ENCODE assay signal across 8 cellular contexts in genomic region chr5:168734657-168735344, GRCh38.
DNase-seq lines count a peak whose midpoint lies in the region; ATAC-seq and TF ChIP-seq lines count a peak whose summit lies in the region.

No MANE protein-coding gene starts in this region.

- no peaks in the 10 kb centered on the region for H4K20me1 ChIP-seq in SK-N-SH (ENCODE audit: insufficient read depth)
- H4K20me1 ChIP-seq in fibroblast of lung (ENCODE audit: control insufficient read depth, extremely low read depth, insufficient read depth, low read length): no peaks in the 10 kb centered on the region

- in situ Hi-C loops in KBM-7 (cut with MboI; ENCODE audit: low pct_unique_long_range_greater_than_20kb, low sequenced_read_pairs): no loop called here

- no peak overlapping the region for H2AFZ ChIP-seq in SK-N-SH (ENCODE audit: low read depth)
- no peak overlapping the region for H2AFZ ChIP-seq in fibroblast of lung (ENCODE audit: low read length)

- 83% methylated on average over 4 of the region's 7 CpGs for WGBS in SK-N-SH (ENCODE audit: low lambda C conversion rate)

- no peak for TF ChIP-seq CTCF in SK-N-SH (IDR thresholded peaks at IDR 0.05)
- TF ChIP-seq CTCF in fibroblast of lung (conservative IDR thresholded peaks at IDR 0.05 in 1 of 2, IDR thresholded peaks at IDR 0.05 in 1 of 2; ENCODE audit: low read depth in 1 of 2, low read length in 2 of 2): no peak
- TF ChIP-seq CTCF in A673 (conservative IDR thresholded peaks at IDR 0.05; ENCODE audit: low read depth, low read length): no peak

- H3K9me2 ChIP-seq in SK-N-SH: no peaks in the 10 kb centered on the region

- H3K9me3 ChIP-seq in SK-N-SH: no peaks in the 10 kb centered on the region
- no peaks in the 10 kb centered on the region for H3K9me3 ChIP-seq in fibroblast of lung (ENCODE audit: control insufficient read depth, insufficient read depth, low read depth, low read length)
- H3K9me3 ChIP-seq in subcutaneous abdominal adipose tissue (ENCODE audit: control insufficient read depth in 5 of 5, low read length in 5 of 5): no peaks in the 10 kb centered on the region
- no peaks in the 10 kb centered on the region for H3K9me3 ChIP-seq in A673 (ENCODE audit: low read depth, low read length, poor library complexity, severe bottlenecking)

- DNase-seq in SK-N-SH (no peak), fibroblast of lung (ENCODE audit: low read depth in 2 of 2) (peak; percentile 12 to 20), KBM-7 (no peak), A673 (ENCODE audit: low spot score) (no peak), dermis blood vessel endothelial cell (no peak)

- POLR2A ChIA-PET in SK-N-SH (lab: Yijun Ruan, JAX) (interaction anchor here (0.7 to 1.3 kb wide), 2 partner anchors 8 to 85 kb away, joined by 3 read pairs; no protein-coding TSS in a partner anchor), A673 (lab: Charles Lee; ENCODE audit: low non-redundant PET) (no interaction called here)

- no peaks in the 10 kb centered on the region for H3K27me3 ChIP-seq in SK-N-SH (ENCODE audit: insufficient read depth)
- no peaks in the 10 kb centered on the region for H3K27me3 ChIP-seq in fibroblast of lung (ENCODE audit: control insufficient read depth, insufficient read depth, low read length)
- H3K27me3 ChIP-seq in subcutaneous abdominal adipose tissue (ENCODE audit: control insufficient read depth in 5 of 5, insufficient read depth in 4 of 5, low read length in 5 of 5): no peaks in the 10 kb centered on the region
- peaks cover 49% of the 10 kb centered on the region for H3K27me3 ChIP-seq in A673 (replicated peaks; ENCODE audit: insufficient read depth, low read depth, low read length, poor library complexity)

- H3K27ac ChIP-seq in SK-N-SH (ENCODE audit: low read depth in 2 of 2, low read length in 1 of 2): peak overlapping the region in 1 of 2 experiments; percentile 48; a peak in 2 of 4 replicates
- no peak overlapping the region for H3K27ac ChIP-seq in fibroblast of lung (ENCODE audit: insufficient read depth, low read length)
- H3K27ac ChIP-seq in subcutaneous abdominal adipose tissue (ENCODE audit: low read depth, low read length): peak overlapping the region; percentile 60
- H3K27ac ChIP-seq in A673 (ENCODE audit: low read depth, low read length, poor library complexity, severe bottlenecking): no peak overlapping the region

- ATAC-seq in SK-N-SH treated with all-trans-retinoic acid at 6 μM for 48 hours (no peak; the same call in 1 of the 3 replicates), HG03108 (IDR thresholded peaks at IDR 0.05; ENCODE audit: unreplicated experiment) (peak; percentile 67)

- intact Hi-C loops in A673 (cut with micrococcal nuclease; ENCODE audit: unreplicated experiment): no loop called here

- no peaks in the 10 kb centered on the region for H3F3A ChIP-seq in SK-N-SH (replicated peaks; ENCODE audit: insufficient read depth)

- H3K9ac ChIP-seq in SK-N-SH (no peak overlapping the region), fibroblast of lung (ENCODE audit: insufficient read depth, low read length) (no peak overlapping the region), subcutaneous abdominal adipose tissue (ENCODE audit: low read length in 5 of 5) (no peak overlapping the region)

- TF ChIP-seq EP300 in SK-N-SH (IDR thresholded peaks at IDR 0.05; ENCODE audit: borderline replicate concordance in 1 of 2, low read depth in 1 of 2, low read length in 1 of 2): no peak

- H3K4me1 ChIP-seq in SK-N-SH (ENCODE audit: control insufficient read depth in 1 of 2, insufficient read depth in 2 of 2, low read depth in 1 of 2, low read length in 1 of 2) (peaks cover 0 to 11% of the 10 kb centered on the region in 2 experiments; a peak in 1 of 4 replicates), fibroblast of lung (ENCODE audit: control insufficient read depth, extremely low read depth, insufficient read depth, low read length) (no peaks in the 10 kb centered on the region), subcutaneous abdominal adipose tissue (ENCODE audit: control insufficient read depth in 5 of 5, insufficient read depth in 5 of 5, low read length in 5 of 5) (peaks cover 4 to 28% (median 24%) of the 10 kb centered on the region in 5 donors), A673 (ENCODE audit: insufficient read depth, low read length, poor library complexity, severe bottlenecking) (no peaks in the 10 kb centered on the region)

- H3K4me2 ChIP-seq in SK-N-SH (no peak overlapping the region), fibroblast of lung (ENCODE audit: extremely low read depth, insufficient read depth, low read length) (no peak overlapping the region)

- H3K36me3 ChIP-seq in SK-N-SH (replicated peaks in 1 of 2; ENCODE audit: control insufficient read depth in 1 of 2, insufficient read depth in 2 of 2, low read length in 1 of 2) (peaks cover 8 to 55% of the 10 kb centered on the region in 2 experiments), fibroblast of lung (ENCODE audit: control insufficient read depth, insufficient read depth, low read length) (no peaks in the 10 kb centered on the region), subcutaneous abdominal adipose tissue (ENCODE audit: control insufficient read depth in 5 of 5, insufficient read depth in 5 of 5, low read length in 5 of 5) (no peaks in the 10 kb centered on the region), A673 (ENCODE audit: insufficient read depth, low read length, poor library complexity, severe bottlenecking) (no peaks in the 10 kb centered on the region)

- CTCF ChIA-PET in SK-N-SH (lab: Yijun Ruan, JAX): interaction anchor here (1.0 to 1.6 kb wide), 3 partner anchors 9 to 28 kb away, joined by 3 to 4 read pairs (median 3); no protein-coding TSS in a partner anchor
- CTCF ChIA-PET in A673 (lab: Charles Lee): no interaction called here

- TF ChIP-seq RAD21 in SK-N-SH (IDR thresholded peaks at IDR 0.05; ENCODE audit: low read length): no peak

- H3K79me2 ChIP-seq in SK-N-SH (ENCODE audit: insufficient read depth) (no peaks in the 10 kb centered on the region), fibroblast of lung (ENCODE audit: control insufficient read depth, insufficient read depth, low read length) (no peaks in the 10 kb centered on the region)

- H3K4me3 ChIP-seq in SK-N-SH (ENCODE audit: low read depth in 2 of 2, low read length in 1 of 2) (no peak overlapping the region), fibroblast of lung (replicated peaks in 1 of 4; ENCODE audit: control extremely low read depth in 1 of 4, insufficient read depth in 1 of 4, low read depth in 3 of 4, low read length in 4 of 4) (no peak overlapping the region), subcutaneous abdominal adipose tissue (ENCODE audit: low read depth in 1 of 5, low read length in 5 of 5) (no peak overlapping the region), A673 (ENCODE audit: low read depth, low read length, poor library complexity, severe bottlenecking) (no peak overlapping the region)

- no TSS peak for BruUV-seq in A673 (replicated peaks; lab: Mats Ljungman, UMichigan)

TF ChIP-seq in SK-N-SH, 30 proteins besides CTCF, POLR2A, EP300 and RAD21:
- TF ChIP-seq RFX5 (IDR thresholded peaks at IDR 0.05; ENCODE audit: low read length): peak; percentile 86
- TF ChIP-seq, protein P1, sequence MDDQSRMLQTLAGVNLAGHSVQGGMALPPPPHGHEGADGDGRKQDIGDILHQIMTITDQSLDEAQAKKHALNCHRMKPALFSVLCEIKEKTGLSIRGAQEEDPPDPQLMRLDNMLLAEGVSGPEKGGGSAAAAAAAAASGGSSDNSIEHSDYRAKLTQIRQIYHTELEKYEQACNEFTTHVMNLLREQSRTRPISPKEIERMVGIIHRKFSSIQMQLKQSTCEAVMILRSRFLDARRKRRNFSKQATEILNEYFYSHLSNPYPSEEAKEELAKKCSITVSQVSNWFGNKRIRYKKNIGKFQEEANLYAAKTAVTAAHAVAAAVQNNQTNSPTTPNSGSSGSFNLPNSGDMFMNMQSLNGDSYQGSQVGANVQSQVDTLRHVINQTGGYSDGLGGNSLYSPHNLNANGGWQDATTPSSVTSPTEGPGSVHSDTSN (IDR thresholded peaks at IDR 0.05): no peak

TF ChIP-seq in SK-N-SH treated with all-trans-retinoic acid at 6 μM for 48 hours, 23 proteins besides CTCF, POLR2A, EP300 and RAD21:
- TF ChIP-seq ISL1 (CRISPR knock-in tag; IDR thresholded peaks at IDR 0.05): no peak
- no peak for TF ChIP-seq ZC3H10 (CRISPR knock-in tag; IDR thresholded peaks at IDR 0.05)
- TF ChIP-seq, protein P2, sequence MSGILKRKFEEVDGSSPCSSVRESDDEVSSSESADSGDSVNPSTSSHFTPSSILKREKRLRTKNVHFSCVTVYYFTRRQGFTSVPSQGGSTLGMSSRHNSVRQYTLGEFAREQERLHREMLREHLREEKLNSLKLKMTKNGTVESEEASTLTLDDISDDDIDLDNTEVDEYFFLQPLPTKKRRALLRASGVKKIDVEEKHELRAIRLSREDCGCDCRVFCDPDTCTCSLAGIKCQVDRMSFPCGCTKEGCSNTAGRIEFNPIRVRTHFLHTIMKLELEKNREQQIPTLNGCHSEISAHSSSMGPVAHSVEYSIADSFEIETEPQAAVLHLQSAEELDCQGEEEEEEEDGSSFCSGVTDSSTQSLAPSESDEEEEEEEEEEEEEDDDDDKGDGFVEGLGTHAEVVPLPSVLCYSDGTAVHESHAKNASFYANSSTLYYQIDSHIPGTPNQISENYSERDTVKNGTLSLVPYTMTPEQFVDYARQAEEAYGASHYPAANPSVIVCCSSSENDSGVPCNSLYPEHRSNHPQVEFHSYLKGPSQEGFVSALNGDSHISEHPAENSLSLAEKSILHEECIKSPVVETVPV (CRISPR knock-in tag; IDR thresholded peaks at IDR 0.05): no peak
- TF ChIP-seq PPARA (CRISPR knock-in tag; IDR thresholded peaks at IDR 0.05; ENCODE audit: borderline replicate concordance): no peak
- no peak for TF ChIP-seq ZFP3 (CRISPR knock-in tag; IDR thresholded peaks at IDR 0.05)
- TF ChIP-seq SNAI2 (CRISPR knock-in tag; IDR thresholded peaks at IDR 0.05): no peak
- no peak for TF ChIP-seq ARNTL (CRISPR knock-in tag; IDR thresholded peaks at IDR 0.05; ENCODE audit: borderline replicate concordance, low read depth)
- TF ChIP-seq TOX (CRISPR knock-in tag; IDR thresholded peaks at IDR 0.05; ENCODE audit: borderline replicate concordance): no peak
- no peak for TF ChIP-seq ESRRG (CRISPR knock-in tag; IDR thresholded peaks at IDR 0.05)

Comparison
In these comparisons a context has a peak if more than half of its experiments do, and no peak if none do; other contexts are left out.
1. DNase-seq: peak in fibroblast of lung (2 of 2); none in SK-N-SH (single experiment), KBM-7 (single experiment), A673 (single experiment) and dermis blood vessel endothelial cell (single experiment).